ENCODE assay signal across 16 cellular contexts in genomic region chr9:80146466-80146865, GRCh38.
DNase-seq lines count a peak whose midpoint lies in the region; ATAC-seq and TF ChIP-seq lines count a peak whose summit lies in the region.
"Had no signal": no experiment of that assay in that cellular context is flagged by ENCODE, and none has a peak within 500 bp of the region (broad histone marks: within the 10 kb centered on the region; RNA-seq: fewer than 3 reads in every experiment).

No MANE protein-coding gene starts in this region.

- TF ChIP-seq CTCF in BJ (IDR thresholded peaks at IDR 0.05; ENCODE audit: insufficient read depth, low read depth, low read length), result peak; percentile 17; the same call in 1 of the 2 replicates

- no peaks in the 10 kb centered on the region for H3K36me3 ChIP-seq in BJ (ENCODE audit: control insufficient read depth, insufficient read depth, low read length)
- H3K36me3 ChIP-seq in H7 (replicated peaks; ENCODE audit: control insufficient read depth, insufficient read depth, low read length), result no peaks in the 10 kb centered on the region
- H3K36me3 ChIP-seq in adipocyte (ENCODE audit: control insufficient read depth, insufficient read depth, low read length, severe bottlenecking), result no peaks in the 10 kb centered on the region
- H3K36me3 ChIP-seq: sigmoid colon had no signal

- CTCF ChIA-PET in BJ (lab: Yijun Ruan, JAX), result interaction anchor here (0.6 to 1.5 kb wide), 2 partner anchors 12 to 1320 kb away, joined by 3 to 4 read pairs; no protein-coding TSS in a partner anchor

- ATAC-seq in memory B cell (ENCODE audit: low read depth), result peak; percentile 34
- no peak for ATAC-seq in HG02588 (IDR thresholded peaks at IDR 0.05; ENCODE audit: unreplicated experiment)
- ATAC-seq: left cardiac atrium had no signal

- H3K9ac ChIP-seq in adipocyte (ENCODE audit: low read length), result no peak overlapping the region

- POLR2A ChIA-PET in BJ (lab: Charles Lee), result no interaction called here

- peaks cover 11% of the 10 kb centered on the region for H3K4me1 Mint-ChIP-seq in memory B cell

- peaks cover 10% of the 10 kb centered on the region for H3K9me3 ChIP-seq in adipocyte (ENCODE audit: control insufficient read depth, low read length)

- DNase-seq in BJ (ENCODE audit: low read depth) (no peak), H7 (peak; percentile 5), adipocyte (ENCODE audit: low read depth) (peak; percentile 42), memory B cell (ENCODE audit: low spot score in 2 of 2) (no peak), hypothalamus (lab: John Stamatoyannopoulos, UW) (no peak)
- no peak for DNase-seq in NK-92 treated with Interleukin-12 subunit alpha and Interleukin-12 subunit beta, amount 100 ng/mL, for 24 hours (lab: John Stamatoyannopoulos, UW)
- DNase-seq in activated CD4-positive, alpha-beta T cell treated with anti-CD3 and anti-CD28 coated beads for 4 hours, result no peak
- DNase-seq: activated CD4-positive, CD25-positive, alpha-beta regulatory T cell; activated naive CD4-positive, alpha-beta T cell treated with anti-CD3 and anti-CD28 coated beads for 36 hours; DMS153; effector CD4-positive, alpha-beta T cell; left cardiac atrium; MM.1S; sigmoid colon; stimulated activated CD8-positive, alpha-beta memory T cell treated with anti-CD3 and anti-CD28 coated beads, Interleukin-4, amount 100 ng/mL, for 48 hours had no signal

- H3K4me3 ChIP-seq in BJ (ENCODE audit: low read depth, low read length) (no peak overlapping the region), H7 (ENCODE audit: insufficient read depth, low read depth, low read length) (no peak overlapping the region), adipocyte (ENCODE audit: low read length) (no peak overlapping the region)
- H3K4me3 ChIP-seq: sigmoid colon had no signal

- peaks cover 11% of the 10 kb centered on the region for H3K36me3 Mint-ChIP-seq in memory B cell

- no peak overlapping the region for H3K4me3 Mint-ChIP-seq in memory B cell
- H3K4me3 Mint-ChIP-seq: activated naive CD4-positive, alpha-beta T cell treated with anti-CD3 and anti-CD28 coated beads for 36 hours had no signal

- H3K27me3 Mint-ChIP-seq in memory B cell, result no peaks in the 10 kb centered on the region

- peaks cover 18% of the 10 kb centered on the region for H3K9me3 Mint-ChIP-seq in memory B cell

- H3K27me3 ChIP-seq in BJ (ENCODE audit: control insufficient read depth, insufficient read depth, low read length), result no peaks in the 10 kb centered on the region
- H3K27me3 ChIP-seq in H7 (ENCODE audit: control insufficient read depth, insufficient read depth, low read length), result no peaks in the 10 kb centered on the region
- no peaks in the 10 kb centered on the region for H3K27me3 ChIP-seq in adipocyte (replicated peaks; ENCODE audit: control insufficient read depth, insufficient read depth, low read length)
- H3K27me3 ChIP-seq: sigmoid colon had no signal

- no peaks in the 10 kb centered on the region for H3K4me1 ChIP-seq in adipocyte (ENCODE audit: control insufficient read depth, insufficient read depth, low read length)
- H3K4me1 ChIP-seq: sigmoid colon had no signal

- H3K27ac Mint-ChIP-seq in memory B cell, result peak overlapping the region; percentile 32
- H3K27ac Mint-ChIP-seq: activated naive CD4-positive, alpha-beta T cell treated with anti-CD3 and anti-CD28 coated beads for 36 hours had no signal

Comparison
In these comparisons a context has a peak if more than half of its experiments do, and no peak if none do; other contexts are left out.
1. DNase-seq: peak in H7 (single experiment) and adipocyte (single experiment); none in BJ (single experiment), memory B cell (0 of 2), NK-92 treated with Interleukin-12 subunit alpha and Interleukin-12 subunit beta, amount 100 ng/mL, for 24 hours (single experiment), activated CD4-positive, alpha-beta T cell treated with anti-CD3 and anti-CD28 coated beads for 4 hours (0 of 2) and hypothalamus (0 of 51).